ENCODE assay signal across 9 cellular contexts in genomic region chr12:50403001-50403440, GRCh38. TPM values are rescaled to one million over a fixed set of nuclear protein-coding genes. Genes with fewer than 3 reads are reported as not detected.
A peak's percentile ranks its signal among the peaks of the same experiment; 100 is the strongest.
DNase-seq lines count a peak whose midpoint lies in the region; ATAC-seq and TF ChIP-seq lines count a peak whose summit lies in the region.
"Had no signal": no experiment of that assay in that cellular context is flagged by ENCODE, and none has a peak within 500 bp of the region (broad histone marks: within the 10 kb centered on the region; RNA-seq: fewer than 3 reads in every experiment).

No MANE protein-coding gene starts in this region.

- H3K4me1 Mint-ChIP-seq in T-cell, result peaks cover 38 to 43% (median 39%) of the 10 kb centered on the region in 3 donors

- DNase-seq in HFF-Myc (ENCODE audit: extremely low read depth, low read depth) (no peak), T-cell (no peak), fibroblast of mammary gland (ENCODE audit: low read depth) (no peak), RPMI8226 (no peak), GM10266 (ENCODE audit: extremely low spot score) (no peak)
- DNase-seq in effector CD4-positive, alpha-beta T cell, result no peak

- no peak for TF ChIP-seq CTCF in HFF-Myc (IDR thresholded peaks at IDR 0.05; ENCODE audit: low read depth, low read length, missing control alignments)
- no peak for TF ChIP-seq CTCF in fibroblast of mammary gland (conservative IDR thresholded peaks at IDR 0.05; ENCODE audit: control insufficient read depth, insufficient read depth, low read depth, low read length)
- no peak for TF ChIP-seq CTCF in GM10266 (IDR thresholded peaks at IDR 0.05; ENCODE audit: control insufficient read depth, insufficient read depth, low read depth, missing control alignments)

- H3K27me3 Mint-ChIP-seq in T-cell, result no peaks in the 10 kb centered on the region

- ATAC-seq in T-cell (replicated peaks in 1 of 4) (no peak), HG02973 (IDR thresholded peaks at IDR 0.05; ENCODE audit: unreplicated experiment) (no peak)

- H3K9me3 Mint-ChIP-seq in T-cell, result no peaks in the 10 kb centered on the region

- peak overlapping the region; percentile 92 to 100 (median 98) for H3K4me3 Mint-ChIP-seq in T-cell

- H3K27ac ChIP-seq in skin epidermis, result peak overlapping the region in 11 of 21 experiments; percentile 19 to 94 (median 90)

- CTCF ChIA-PET in T-cell (lab: Charles Lee), result interaction anchor here (0.6 kb wide), 2 partner anchors 13 to 326 kb away, joined by 3 to 5 read pairs; no protein-coding TSS in a partner anchor

- H3K36me3 Mint-ChIP-seq in T-cell, result peaks cover 3% of the 10 kb centered on the region

- POLR2A ChIA-PET in T-cell (lab: Charles Lee), result interaction anchor here in 1 of 2 donors (0.7 kb wide), 1 partner anchor 304 kb away, joined by 3 read pairs; no protein-coding TSS in a partner anchor

- H3K4me3 ChIP-seq in HFF-Myc (replicated peaks; ENCODE audit: low read depth, low read length) (peak overlapping the region; percentile 78), fibroblast of mammary gland (ENCODE audit: control insufficient read depth, low read depth, low read length) (peak overlapping the region; percentile 96), skin epidermis (peak overlapping the region in 3 of 7 experiments; percentile 65 to 78 (median 76))

- no peak overlapping the region for H3K27ac Mint-ChIP-seq in T-cell

RNA-seq across cellular contexts. Expression of gene LARP4, which starts 2.3 kb away (rescaled TPM):
- total RNA-seq in T-cell, result 10 to 100 TPM; 22.2 to 38.8 (median 36.7) TPM

RNA-seq across cellular contexts. Expression of gene FAM186A, which starts 6.6 kb away (rescaled TPM):
- not detected for total RNA-seq in T-cell
- total RNA-seq: lower leg skin had no signal
